ENCODE assay signal across 8 cellular contexts in the genomic region with DNA sequence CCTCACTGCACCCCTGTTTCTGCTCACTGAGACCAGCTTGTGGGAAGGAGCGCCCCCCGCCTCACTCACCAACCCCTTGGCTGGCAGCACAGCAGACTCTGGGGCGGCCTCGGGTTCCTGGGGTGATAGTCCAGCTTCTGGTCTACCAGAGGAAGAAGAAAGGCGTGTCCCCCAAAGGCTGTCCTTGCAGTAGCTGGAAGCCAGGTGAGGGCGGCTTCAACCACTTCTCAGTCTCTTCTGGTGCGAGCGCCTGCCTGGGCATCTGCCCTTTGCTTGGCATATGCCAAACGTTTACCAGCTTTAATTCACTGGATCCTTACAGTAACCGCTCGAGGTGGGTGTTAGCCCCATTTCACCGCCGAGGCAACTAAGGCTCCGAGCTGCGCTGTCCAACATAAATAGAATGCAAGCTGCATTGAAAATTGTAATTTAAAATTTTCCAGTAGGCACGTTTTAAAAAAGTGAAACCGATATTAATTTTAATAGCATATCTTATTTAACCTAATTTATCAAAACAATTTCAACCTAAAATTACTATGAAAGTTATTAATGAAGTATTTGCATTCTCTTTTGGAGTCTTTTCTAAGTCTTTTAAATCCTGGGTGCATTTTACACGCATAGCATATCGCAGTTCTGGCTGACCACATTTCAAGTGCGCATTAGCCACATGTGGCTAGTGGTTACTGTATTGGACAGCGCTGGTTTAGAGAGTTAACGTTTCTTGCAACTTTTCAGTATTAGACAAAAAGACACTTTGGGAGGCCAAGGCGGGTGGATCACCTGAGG. TPM values are rescaled to one million over a fixed set of nuclear protein-coding genes. Genes with fewer than 3 reads are reported as not detected.
A peak's percentile ranks its signal among the peaks of the same experiment; 100 is the strongest.
DNase-seq lines count a peak whose midpoint lies in the region; ATAC-seq lines count a peak whose summit lies in the region.

No MANE protein-coding gene starts in this region.

- H3K4me2 ChIP-seq in BLaER1 = peak overlapping the region; percentile 85

- H3K27me3 ChIP-seq in BLaER1 (no peaks in the 10 kb centered on the region), iPS-15b (ENCODE audit: control insufficient read depth, insufficient read depth, low read length) (no peaks in the 10 kb centered on the region)

- peak; percentile 70 for DNase-seq in NCI-H510A treated with DMSO at 0.1 percent for 48 hours (lab: John Stamatoyannopoulos, UW)
- DNase-seq in posterior vena cava (ENCODE audit: low spot score) = no peak

- peaks cover 12% of the 10 kb centered on the region; the same call in 1 of the 2 replicates for H3K36me3 ChIP-seq in BLaER1
- H3K36me3 ChIP-seq in iPS-15b (ENCODE audit: control insufficient read depth, insufficient read depth, low read length) = no peaks in the 10 kb centered on the region

- H3K4me1 ChIP-seq in BLaER1 (peaks cover 18% of the 10 kb centered on the region), iPS-15b (ENCODE audit: control insufficient read depth, insufficient read depth, low read length) (no peaks in the 10 kb centered on the region)

- intact Hi-C loops in posterior vena cava (cut with DNase I) = loop anchor here in 1 of 2 donors (10.0 kb wide), 1 partner anchor 358 kb away; a partner anchor contains a TSS

- peak; percentile 4 for ATAC-seq in GM18520 (IDR thresholded peaks at IDR 0.05; ENCODE audit: unreplicated experiment)
- ATAC-seq in HG03066 (IDR thresholded peaks at IDR 0.05; ENCODE audit: low read depth, unreplicated experiment) = peak; percentile 25

- no peaks in the 10 kb centered on the region for H3K9me3 ChIP-seq in BLaER1
- H3K9me3 ChIP-seq in iPS-15b (ENCODE audit: control insufficient read depth, insufficient read depth, low read length) = no peaks in the 10 kb centered on the region

- H3K9ac ChIP-seq in BLaER1 (peak overlapping the region; percentile 82), iPS-15b (ENCODE audit: low read depth, low read length) (peak overlapping the region; percentile 79)

- no peaks in the 10 kb centered on the region for H4K20me1 ChIP-seq in BLaER1

- H3K27ac ChIP-seq in BLaER1 = peak overlapping the region; percentile 73
- H3K27ac ChIP-seq in angular gyrus (ENCODE audit: low read depth, low read length) = peak overlapping the region; percentile 98
- peak overlapping the region; percentile 67 to 98 (median 95) for H3K27ac ChIP-seq in skin epidermis

- peak overlapping the region; percentile 88 for H3K4me3 ChIP-seq in BLaER1
- peak overlapping the region; percentile 90 for H3K4me3 ChIP-seq in iPS-15b (ENCODE audit: low read depth, low read length)
- peak overlapping the region; percentile 57 to 90 (median 70) for H3K4me3 ChIP-seq in skin epidermis

RNA-seq across cellular contexts. Expression of a gene that starts 0.9 kb away (rescaled TPM):
- total RNA-seq in posterior vena cava = 10 to 100 TPM; 69.2 to 84.8 TPM
